In the genomic region with DNA sequence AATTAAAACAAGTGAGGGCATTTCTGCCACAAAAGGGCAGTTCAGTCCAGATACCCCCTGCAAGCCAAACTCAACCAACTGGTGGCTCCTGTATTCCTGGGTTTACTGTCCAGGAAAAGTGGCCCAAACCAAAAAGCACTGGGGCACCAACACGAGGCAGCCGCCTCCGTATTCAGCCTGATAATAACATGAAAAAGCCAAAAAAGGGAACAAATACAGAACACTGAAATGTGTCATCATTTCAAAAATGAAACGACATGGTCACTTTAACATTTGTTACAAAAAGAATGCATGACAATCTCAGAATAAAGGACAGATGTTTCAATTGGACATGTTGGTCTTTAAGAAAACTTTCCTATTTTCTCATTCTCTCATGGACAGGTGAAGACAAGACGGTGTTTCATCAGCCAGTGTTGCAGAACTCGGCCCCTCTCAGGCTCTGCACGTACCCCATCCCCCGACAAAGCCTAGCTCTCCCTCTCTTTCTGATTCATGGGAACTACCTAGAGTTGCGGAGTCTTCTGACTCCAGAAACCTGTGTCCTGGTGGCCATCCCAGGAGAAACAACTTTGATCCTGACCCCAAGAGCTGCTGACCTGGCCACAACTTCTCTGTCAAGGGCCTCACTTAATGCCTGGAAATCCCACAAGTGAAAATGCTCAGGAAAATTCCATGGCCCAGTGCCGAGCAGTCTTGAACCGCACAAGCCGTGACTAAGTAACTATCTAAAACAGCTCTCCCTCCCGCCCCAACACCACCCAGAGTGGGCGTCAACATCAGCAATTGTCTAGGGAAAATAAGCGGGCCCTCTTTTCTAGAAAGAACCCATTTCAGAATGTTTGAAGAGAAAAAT, we compare ENCODE assay signal across 9 cellular contexts. TPM values are rescaled to one million over a fixed set of nuclear protein-coding genes. Genes with fewer than 3 reads are reported as not detected.
DNase-seq lines count a peak whose midpoint lies in the region; ATAC-seq lines count a peak whose summit lies in the region.
"Had no signal": no experiment of that assay in that cellular context is flagged by ENCODE, and none has a peak within 500 bp of the region (broad histone marks: within the 10 kb centered on the region; RNA-seq: fewer than 3 reads in every experiment).

No MANE protein-coding gene starts in this region.

- peaks cover 44% of the 10 kb centered on the region for H3K36me3 Mint-ChIP-seq in activated T-helper 1 cell treated with anti-CD3 and anti-CD28 coated beads, Interleukin-12 subunit alpha, Interleukin-12 subunit beta, Interleukin-2, Interleukin-4 antibody, amounts not matched to agents 30 ng/mL and 10 ng/mL and 1 ng/mL, durations not matched to agents 14 hours and 24 hours and 36 hours (ENCODE audit: low read depth)

- H3K4me1 Mint-ChIP-seq in activated T-helper 1 cell treated with anti-CD3 and anti-CD28 coated beads, Interleukin-12 subunit alpha, Interleukin-12 subunit beta, Interleukin-2, Interleukin-4 antibody, amounts not matched to agents 30 ng/mL and 10 ng/mL and 1 ng/mL, durations not matched to agents 14 hours and 24 hours and 36 hours (ENCODE audit: low read depth) = peaks cover 70% of the 10 kb centered on the region

- H3K4me3 Mint-ChIP-seq in activated T-helper 1 cell treated with anti-CD3 and anti-CD28 coated beads, Interleukin-12 subunit alpha, Interleukin-12 subunit beta, Interleukin-2, Interleukin-4 antibody, amounts not matched to agents 30 ng/mL and 10 ng/mL and 1 ng/mL, durations not matched to agents 14 hours and 24 hours and 36 hours = peak overlapping the region; percentile 56

- intact Hi-C loops in activated T-helper 1 cell treated with anti-CD3 and anti-CD28 coated beads, Interleukin-12 subunit alpha, Interleukin-12 subunit beta, Interleukin-2, Interleukin-4 antibody, amounts not matched to agents 30 ng/mL and 10 ng/mL and 1 ng/mL, durations not matched to agents 14 hours and 24 hours and 36 hours (cut with micrococcal nuclease) = loop anchor here (1.0 kb wide), 1 partner anchor 30 kb away; no protein-coding TSS in a partner anchor
- intact Hi-C loops in head of caudate nucleus (cut with DNase I) = no loop called here

- DNase-seq in ELR (ENCODE audit: low read depth) (peak; percentile 95), head of caudate nucleus (peak in 34 of 42 donors; percentile 31 to 83 (median 57)), skeletal muscle cell (ENCODE audit: low read depth) (peak; percentile 77), GF-D8 (lab: John Stamatoyannopoulos, UW) (no peak), NCI-H2227 treated with DMSO at 0.1 percent for 48 hours (lab: John Stamatoyannopoulos, UW) (no peak)
- no peak for DNase-seq in activated T-helper 1 cell treated with anti-CD3 and anti-CD28 coated beads, Interleukin-12 subunit alpha, Interleukin-12 subunit beta, Interleukin-2, Interleukin-4 antibody, amounts not matched to agents 30 ng/mL and 10 ng/mL and 1 ng/mL, durations not matched to agents 14 hours and 24 hours and 36 hours (ENCODE audit: low spot score)

- H3K27me3 Mint-ChIP-seq in activated T-helper 1 cell treated with anti-CD3 and anti-CD28 coated beads, Interleukin-12 subunit alpha, Interleukin-12 subunit beta, Interleukin-2, Interleukin-4 antibody, amounts not matched to agents 30 ng/mL and 10 ng/mL and 1 ng/mL, durations not matched to agents 14 hours and 24 hours and 36 hours (ENCODE audit: insufficient read depth) = no peaks in the 10 kb centered on the region

- H3K27ac Mint-ChIP-seq in activated T-helper 1 cell treated with anti-CD3 and anti-CD28 coated beads, Interleukin-12 subunit alpha, Interleukin-12 subunit beta, Interleukin-2, Interleukin-4 antibody, amounts not matched to agents 30 ng/mL and 10 ng/mL and 1 ng/mL, durations not matched to agents 14 hours and 24 hours and 36 hours = peak overlapping the region; percentile 98

- H3K4me3 ChIP-seq in skeletal muscle cell (ENCODE audit: low read depth, low read length) = peak overlapping the region; percentile 27

- ATAC-seq in HG02870 (IDR thresholded peaks at IDR 0.05; ENCODE audit: unreplicated experiment) (peak; percentile 2), GM18858 (IDR thresholded peaks at IDR 0.05; ENCODE audit: unreplicated experiment) (no peak)

- no peaks in the 10 kb centered on the region for H3K9me3 Mint-ChIP-seq in activated T-helper 1 cell treated with anti-CD3 and anti-CD28 coated beads, Interleukin-12 subunit alpha, Interleukin-12 subunit beta, Interleukin-2, Interleukin-4 antibody, amounts not matched to agents 30 ng/mL and 10 ng/mL and 1 ng/mL, durations not matched to agents 14 hours and 24 hours and 36 hours

RNA-seq across cellular contexts. Expression of gene ZBTB17, which starts 27.1 kb away (rescaled TPM):
- total RNA-seq in activated T-helper 1 cell treated with anti-CD3 and anti-CD28 coated beads, Interleukin-12 subunit alpha, Interleukin-12 subunit beta, Interleukin-2, Interleukin-4 antibody, amounts not matched to agents 30 ng/mL and 10 ng/mL and 1 ng/mL, durations not matched to agents 14 hours and 24 hours and 36 hours = 62.6 and 68.8 TPM in 2 replicates

RNA-seq across cellular contexts. Expression of gene SRARP, which starts 55.2 kb away (rescaled TPM):
- total RNA-seq in activated T-helper 1 cell treated with anti-CD3 and anti-CD28 coated beads, Interleukin-12 subunit alpha, Interleukin-12 subunit beta, Interleukin-2, Interleukin-4 antibody, amounts not matched to agents 30 ng/mL and 10 ng/mL and 1 ng/mL, durations not matched to agents 14 hours and 24 hours and 36 hours = not detected in 2 replicates
- total RNA-seq: NCI-H460 had no signal

Comparison
In these comparisons a context has a peak if more than half of its experiments do, and no peak if none do; other contexts are left out.
1. DNase-seq: peak in ELR (single experiment), head of caudate nucleus (34 of 42) and skeletal muscle cell (single experiment); none in activated T-helper 1 cell treated with anti-CD3 and anti-CD28 coated beads, Interleukin-12 subunit alpha, Interleukin-12 subunit beta, Interleukin-2, Interleukin-4 antibody, amounts not matched to agents 30 ng/mL and 10 ng/mL and 1 ng/mL, durations not matched to agents 14 hours and 24 hours and 36 hours (single experiment), GF-D8 (single experiment) and NCI-H2227 treated with DMSO at 0.1 percent for 48 hours (single experiment).